Comparison of ENCODE assay signal across 8 cellular contexts in genomic region chr7:104943502-104944343, GRCh38.
DNase-seq lines count a peak whose midpoint lies in the region; ATAC-seq and TF ChIP-seq lines count a peak whose summit lies in the region.

No MANE protein-coding gene starts in this region.

- no peaks in the 10 kb centered on the region for H3K27me3 ChIP-seq in prostate gland (replicated peaks; ENCODE audit: insufficient read depth)

- TF ChIP-seq POLR2A in prostate gland (IDR thresholded peaks at IDR 0.05): no peak

- H3K27ac ChIP-seq in prostate gland: peak overlapping the region; percentile 81 to 83

- ATAC-seq in GM18511 (IDR thresholded peaks at IDR 0.05; ENCODE audit: unreplicated experiment) (peak; percentile 56), HG02938 (IDR thresholded peaks at IDR 0.05; ENCODE audit: unreplicated experiment) (peak; percentile 56)

- no peaks in the 10 kb centered on the region for H3K9me3 ChIP-seq in prostate gland

- no peak overlapping the region for H3K4me3 ChIP-seq in fibroblast of the aortic adventitia (ENCODE audit: low read depth, low read length)
- H3K4me3 ChIP-seq in prostate gland: no peak overlapping the region

- WGBS in prostate gland: 34% methylated on average over 12 of the region's 12 CpGs

- TF ChIP-seq CTCF in fibroblast of the aortic adventitia (IDR thresholded peaks at IDR 0.05; ENCODE audit: insufficient read depth, low read length): no peak
- TF ChIP-seq CTCF in prostate gland (IDR thresholded peaks at IDR 0.05): no peak

- peak; percentile 99 for DNase-seq in NCI-H2196 treated with DMSO at 0.1 percent for 48 hours (lab: John Stamatoyannopoulos, UW; ENCODE audit: unreplicated experiment)
- DNase-seq in activated T-cell treated with anti-CD3 and anti-CD28 coated beads for 1 hour (ENCODE audit: low read depth): peak; percentile 48
- peak; percentile 95 for DNase-seq in fibroblast of the aortic adventitia (ENCODE audit: low read depth)
- DNase-seq in prostate gland (ENCODE audit: low spot score): peak; percentile 80
- DNase-seq in foreskin melanocyte: no peak
- no peak for DNase-seq in cerebellar nuclear complex (lab: John Stamatoyannopoulos, UW)

- no peaks in the 10 kb centered on the region for H3K36me3 ChIP-seq in prostate gland

- H3K4me1 ChIP-seq in prostate gland (replicated peaks): peaks cover 4% of the 10 kb centered on the region

- intact Hi-C loops in prostate gland (cut with DNase I): no loop called here

Comparison
In these comparisons a context has a peak if more than half of its experiments do, and no peak if none do; other contexts are left out.
1. DNase-seq: peak in NCI-H2196 treated with DMSO at 0.1 percent for 48 hours (single experiment), activated T-cell treated with anti-CD3 and anti-CD28 coated beads for 1 hour (single experiment), fibroblast of the aortic adventitia (single experiment) and prostate gland (single experiment); none in foreskin melanocyte (single experiment) and cerebellar nuclear complex (0 of 2).